In genomic region chr1:67711150-67711849, GRCh38 we compare ENCODE assay signal across 1 cellular context.
TF ChIP-seq lines count a peak whose summit lies in the region.

No MANE protein-coding gene starts in this region.

TF ChIP-seq in GM23338, 12 proteins besides CTCF, POLR2A, EP300 and RAD21:
- no peak for TF ChIP-seq ZNF462 (CRISPR knock-in tag; IDR thresholded peaks at IDR 0.05)
